9 cellular contexts compared by ENCODE assay signal in the genomic region with DNA sequence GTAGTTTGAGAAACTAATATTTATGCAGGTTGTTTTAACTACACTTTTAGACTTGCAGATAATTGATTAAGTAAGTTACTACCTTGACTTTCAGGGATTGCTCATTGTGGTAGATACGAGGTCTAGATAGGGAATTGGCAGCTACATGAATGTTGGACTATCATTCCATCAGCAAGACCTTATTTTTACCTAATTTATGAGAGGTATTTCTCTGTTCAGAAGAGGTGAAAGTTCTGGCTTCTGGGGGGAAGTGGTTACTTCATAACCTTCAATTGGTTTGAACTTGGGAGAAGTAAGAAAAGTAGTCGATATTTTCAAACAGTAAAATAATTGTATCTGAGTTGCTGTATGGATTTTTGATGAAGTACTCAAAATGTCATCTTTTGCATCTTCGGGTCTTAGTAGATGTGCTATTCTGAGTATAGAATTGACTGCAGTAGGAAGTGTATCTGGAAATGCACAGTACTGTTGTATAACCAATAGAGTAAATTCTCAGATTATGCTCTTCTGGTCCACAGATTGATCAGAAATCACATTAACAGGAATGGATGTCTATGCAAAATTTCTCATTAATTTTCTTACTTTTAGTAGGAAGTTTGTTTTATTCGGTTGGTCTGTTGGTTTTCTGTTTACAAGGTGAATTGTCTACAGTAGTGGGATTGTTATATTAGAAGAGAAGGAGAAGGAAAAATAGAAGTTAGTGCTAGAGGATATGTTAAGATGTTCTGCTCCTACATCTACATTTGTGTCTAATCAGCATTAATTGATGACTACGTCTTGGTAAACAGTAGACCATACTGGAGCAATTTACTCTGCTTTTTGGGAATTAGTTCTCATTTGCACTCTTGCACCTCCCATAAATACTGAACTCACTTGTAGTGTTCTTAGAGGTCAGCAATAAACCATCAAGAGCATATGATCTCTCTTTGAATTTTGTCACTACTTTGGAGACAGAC. TPM values are rescaled to one million over a fixed set of nuclear protein-coding genes. Genes with fewer than 3 reads are reported as not detected.
DNase-seq lines count a peak whose midpoint lies in the region; ATAC-seq and TF ChIP-seq lines count a peak whose summit lies in the region.
"Had no signal": no experiment of that assay in that cellular context is flagged by ENCODE, and none has a peak within 500 bp of the region (broad histone marks: within the 10 kb centered on the region; RNA-seq: fewer than 3 reads in every experiment).

No MANE protein-coding gene starts in this region.

- peaks cover 70% of the 10 kb centered on the region for H3K79me2 ChIP-seq in DND-41 (ENCODE audit: insufficient read depth, low read length)
- H3K79me2 ChIP-seq in Loucy (ENCODE audit: insufficient read depth, low read length) = peaks cover 74% of the 10 kb centered on the region
- H3K79me2 ChIP-seq in mammary epithelial cell (ENCODE audit: insufficient read depth, low read length) = peaks cover 73% of the 10 kb centered on the region

- H3K36me3 ChIP-seq in DND-41 (ENCODE audit: insufficient read depth, low read length) = peaks cover 4% of the 10 kb centered on the region; the same call in 1 of the 2 replicates
- no peaks in the 10 kb centered on the region for H3K36me3 ChIP-seq in Loucy (ENCODE audit: insufficient read depth, low read length)
- no peaks in the 10 kb centered on the region for H3K36me3 ChIP-seq in mammary epithelial cell (ENCODE audit: insufficient read depth, low read length)

- H3K9me3 Mint-ChIP-seq in nephron progenitor cell = peaks cover 6% of the 10 kb centered on the region

- no peak overlapping the region for H3K27ac Mint-ChIP-seq in nephron progenitor cell

- peaks cover 1% of the 10 kb centered on the region for H3K27me3 Mint-ChIP-seq in nephron progenitor cell (ENCODE audit: low read depth, poor library complexity)

- H3K9me3 ChIP-seq in DND-41 (ENCODE audit: insufficient read depth, low read length, severe bottlenecking) = no peaks in the 10 kb centered on the region
- no peaks in the 10 kb centered on the region for H3K9me3 ChIP-seq in Loucy (ENCODE audit: insufficient read depth, low read depth, low read length)
- H3K9me3 ChIP-seq in mammary epithelial cell (replicated peaks; ENCODE audit: insufficient read depth, low read length) = no peaks in the 10 kb centered on the region
- H3K9me3 ChIP-seq: SJSA1 had no signal

- intact Hi-C loops in mammary epithelial cell (cut with micrococcal nuclease) = loop anchor here (2.0 to 10.0 kb wide), 5 partner anchors 15 to 323 kb away; partner anchors contain the start of gene UBE2D3

- H3K4me1 Mint-ChIP-seq in nephron progenitor cell = peaks cover 27% of the 10 kb centered on the region

- H3K27me3 ChIP-seq in DND-41 (ENCODE audit: insufficient read depth, low read length, poor library complexity) (no peaks in the 10 kb centered on the region), Loucy (ENCODE audit: insufficient read depth, low read length, poor library complexity, severe bottlenecking) (peaks cover 3% of the 10 kb centered on the region), mammary epithelial cell (ENCODE audit: insufficient read depth, low read length) (no peaks in the 10 kb centered on the region)
- H3K27me3 ChIP-seq: SJSA1 had no signal

- H3F3A ChIP-seq in Loucy (ENCODE audit: low read depth) = no peaks in the 10 kb centered on the region

- DNase-seq in DND-41 (no peak), mammary epithelial cell (no peak), nephron progenitor cell (no peak), dermis blood vessel endothelial cell (no peak), SKM-1 treated with dmso at 0.1 percent for 144 hours (lab: John Stamatoyannopoulos, UW; ENCODE audit: unreplicated experiment) (no peak)

- BruUV-seq in mammary epithelial cell (replicated peaks; lab: Mats Ljungman, UMichigan) = no TSS peak

- H3K4me3 ChIP-seq in DND-41 (ENCODE audit: low read depth in 1 of 2, low read length in 2 of 2) = peak overlapping the region in 1 of 2 experiments; percentile 98; a peak in 2 of 4 replicates
- H3K4me3 ChIP-seq in Loucy (ENCODE audit: low read length, poor library complexity, severe bottlenecking) = peak overlapping the region; percentile 92
- peak overlapping the region; percentile 18 to 81 (median 69) for H3K4me3 ChIP-seq in mammary epithelial cell (replicated peaks in 1 of 3; ENCODE audit: insufficient read depth in 1 of 3, low read depth in 2 of 3, low read length in 3 of 3)

- 0 out of 2 replicates have a peak, but pooled peaks cover 3% of the 10 kb centered on the region for H4K20me1 ChIP-seq in DND-41 (ENCODE audit: insufficient read depth, low read length)
- H4K20me1 ChIP-seq in Loucy (ENCODE audit: insufficient read depth, low read length, poor library complexity, severe bottlenecking) = peaks cover 16% of the 10 kb centered on the region
- peaks cover 2% of the 10 kb centered on the region for H4K20me1 ChIP-seq in mammary epithelial cell (ENCODE audit: insufficient read depth, low read length)

- ATAC-seq in DND-41 (ENCODE audit: insufficient read depth, low read depth) (no peak), GM21825 (IDR thresholded peaks at IDR 0.05; ENCODE audit: unreplicated experiment) (no peak), HG03139 (IDR thresholded peaks at IDR 0.05; ENCODE audit: unreplicated experiment) (no peak)

- no peak for TF ChIP-seq CTCF in DND-41 (IDR thresholded peaks at IDR 0.05; ENCODE audit: borderline replicate concordance, extremely low read depth, low read length, poor library complexity, severe bottlenecking)
- TF ChIP-seq CTCF in Loucy (conservative IDR thresholded peaks at IDR 0.05; ENCODE audit: low read length) = no peak
- no peak for TF ChIP-seq CTCF in mammary epithelial cell (conservative IDR thresholded peaks at IDR 0.05 in 1 of 2, IDR thresholded peaks at IDR 0.05 in 1 of 2; ENCODE audit: extremely low read depth in 1 of 2, insufficient read depth in 1 of 2, low read depth in 1 of 2, low read length in 2 of 2)
- no peak for TF ChIP-seq CTCF in nephron progenitor cell (IDR thresholded peaks at IDR 0.05)

- H2AFZ ChIP-seq in DND-41 (ENCODE audit: low read depth, low read length) (no peak overlapping the region), Loucy (ENCODE audit: low read length) (0 out of 2 replicates have a peak overlapping the region, but pooled peaks have one; percentile 2), mammary epithelial cell (ENCODE audit: low read depth, low read length) (no peak overlapping the region)

- peak overlapping the region; percentile 41; the same call in 1 of the 2 replicates for H3K27ac ChIP-seq in DND-41 (ENCODE audit: low read length)
- peak overlapping the region; percentile 7 for H3K27ac ChIP-seq in mammary epithelial cell (ENCODE audit: insufficient read depth, low read depth, low read length)
- H3K27ac ChIP-seq: SJSA1 had no signal

- CTCF ChIA-PET in mammary epithelial cell (lab: Charles Lee; ENCODE audit: low non-redundant PET) = no interaction called here

- dilution Hi-C loops in mammary epithelial cell (cut with HindIII; ENCODE audit: low sequenced_read_pairs) = no loop called here

- H3K4me2 ChIP-seq in DND-41 (ENCODE audit: insufficient read depth, low read length) (peak overlapping the region; percentile 68), Loucy (ENCODE audit: low read depth, low read length, poor library complexity, severe bottlenecking) (peak overlapping the region; percentile 91), mammary epithelial cell (ENCODE audit: insufficient read depth, low read depth, low read length) (peak overlapping the region; percentile 83)

- in situ Hi-C loops in mammary epithelial cell (cut with MboI; ENCODE audit: low sequenced_read_pairs in 2 of 2) = no loop called here

- peak overlapping the region; percentile 88 for H3K4me3 Mint-ChIP-seq in nephron progenitor cell

- H3K4me1 ChIP-seq in DND-41 (ENCODE audit: insufficient read depth, low read length) (peaks cover 34% of the 10 kb centered on the region), Loucy (ENCODE audit: insufficient read depth, low read length, poor library complexity, severe bottlenecking) (peaks cover 61% of the 10 kb centered on the region), mammary epithelial cell (ENCODE audit: insufficient read depth, low read length) (peaks cover 19% of the 10 kb centered on the region)

- H3K9ac ChIP-seq in DND-41 (ENCODE audit: low read depth, low read length) (peak overlapping the region; percentile 96; the same call in 1 of the 2 replicates), Loucy (ENCODE audit: low read depth, low read length, poor library complexity, severe bottlenecking) (peak overlapping the region; percentile 96), mammary epithelial cell (ENCODE audit: insufficient read depth, low read length) (no peak overlapping the region)

- no peaks in the 10 kb centered on the region for H3K9me2 ChIP-seq in Loucy (replicated peaks; ENCODE audit: low read depth, low read length)

- no peaks in the 10 kb centered on the region for H3K36me3 Mint-ChIP-seq in nephron progenitor cell (ENCODE audit: low read depth)

- 48% methylated on average over 5 of the region's 5 CpGs for WGBS in mammary epithelial cell (ENCODE audit: low coverage, missing lambda C conversion rate)

RNA-seq across cellular contexts. Expression of gene NFKB1, which starts 3.0 kb away (rescaled TPM):
- total RNA-seq in mammary epithelial cell = 10 to 100 TPM; 23.5 to 52.9 TPM
- polyA plus RNA-seq in mammary epithelial cell = 25.5 TPM
- polyA minus RNA-seq in mammary epithelial cell = 40.6 TPM
- 64.5 and 73.2 TPM in 2 replicates for total RNA-seq in dermis blood vessel endothelial cell
